ENCODE assay signal across 21 cellular contexts in the genomic region with DNA sequence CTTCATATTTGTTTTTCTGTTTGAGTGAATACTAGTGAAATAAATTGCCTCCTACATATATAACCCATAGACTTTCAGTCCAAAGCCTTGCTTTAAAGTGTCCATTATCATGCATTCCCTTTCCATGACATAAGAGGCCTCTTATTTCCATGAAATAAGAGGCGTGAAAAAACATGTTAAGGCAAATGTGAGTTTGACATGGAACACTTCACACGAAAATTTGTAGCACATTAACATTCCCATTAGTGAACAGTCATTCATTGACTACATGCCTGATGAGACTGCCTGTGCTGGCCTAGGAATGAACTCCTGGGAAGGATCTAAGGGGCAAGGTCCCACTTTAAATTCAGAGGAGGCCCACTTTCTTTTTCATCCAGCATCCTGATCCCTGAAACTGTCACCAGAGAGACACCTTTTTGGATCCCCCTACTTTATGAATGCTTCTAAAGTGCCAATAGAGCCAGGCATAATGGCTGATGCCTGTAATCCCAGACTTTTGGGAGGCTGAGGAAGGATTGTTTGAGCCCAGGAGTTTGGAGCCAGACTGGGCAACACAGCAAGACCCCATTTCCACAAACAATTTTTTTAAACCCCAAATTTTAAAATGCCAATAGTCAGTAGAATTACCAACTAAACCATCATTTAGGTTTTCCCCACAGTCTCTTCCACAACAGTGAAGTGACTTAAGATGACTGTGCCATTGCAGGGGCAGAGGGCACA. TPM values are rescaled to one million over a fixed set of nuclear protein-coding genes. Genes with fewer than 3 reads are reported as not detected.
DNase-seq lines count a peak whose midpoint lies in the region; ATAC-seq, FAIRE-seq and TF ChIP-seq lines count a peak whose summit lies in the region.
"Had no signal": no experiment of that assay in that cellular context is flagged by ENCODE, and none has a peak within 500 bp of the region (broad histone marks: within the 10 kb centered on the region; RNA-seq: fewer than 3 reads in every experiment).

No MANE protein-coding gene starts in this region.

- no peak overlapping the region for H3K4me3 Mint-ChIP-seq in type B pancreatic cell
- H3K4me3 Mint-ChIP-seq: CD4-positive, CD25-positive, alpha-beta regulatory T cell; IgD-negative memory B cell had no signal

- ATAC-seq in A549 = no peak
- ATAC-seq: HCT116, HepG2 had no signal

- FAIRE-seq in A549 (lab: Jason Lieb, UNC) = peak; percentile 23

- no peak for TF ChIP-seq EP300 in A549 (IDR thresholded peaks at IDR 0.05)

- WGBS in A549 (ENCODE audit: missing lambda C conversion rate) = 61% methylated on average over 2 of the region's 2 CpGs

- H3K4me1 Mint-ChIP-seq in type B pancreatic cell (ENCODE audit: unreplicated experiment) = no peaks in the 10 kb centered on the region
- H3K4me1 Mint-ChIP-seq: CD4-positive, CD25-positive, alpha-beta regulatory T cell; IgD-negative memory B cell had no signal

- no peak overlapping the region for H3K27ac Mint-ChIP-seq in type B pancreatic cell
- H3K27ac Mint-ChIP-seq: CD4-positive, CD25-positive, alpha-beta regulatory T cell had no signal

- H3K36me3 Mint-ChIP-seq in type B pancreatic cell = no peaks in the 10 kb centered on the region
- H3K36me3 Mint-ChIP-seq: CD4-positive, CD25-positive, alpha-beta regulatory T cell; IgD-negative memory B cell had no signal

- POLR2A ChIA-PET in A549 (lab: Yijun Ruan, JAX) = no interaction called here

- H3K36me3 ChIP-seq in SJCRH30 = no peaks in the 10 kb centered on the region
- H3K36me3 ChIP-seq: BE2C had no signal

- no peak for TF ChIP-seq CTCF in A549 (IDR thresholded peaks at IDR 0.05)
- no peak for TF ChIP-seq CTCF in epithelial cell of esophagus (IDR thresholded peaks at IDR 0.05; ENCODE audit: insufficient read depth, low read depth, low read length, missing control alignments)
- TF ChIP-seq CTCF in type B pancreatic cell (conservative IDR thresholded peaks at IDR 0.05) = no peak

- no peak overlapping the region for H3K27ac ChIP-seq in A549
- peak overlapping the region; percentile 70 for H3K27ac ChIP-seq in SJCRH30

- H3K9me3 ChIP-seq in A549 (no peaks in the 10 kb centered on the region), SJCRH30 (replicated peaks) (no peaks in the 10 kb centered on the region)
- H3K9me3 ChIP-seq: BE2C, Caco-2 had no signal

- H3K4me2 ChIP-seq in A549 = no peak overlapping the region

- DNase-seq in A549 (ENCODE audit: low read depth in 1 of 2, low spot score in 1 of 2) (no peak), SJCRH30 (peak in 1 of 2 experiments; percentile 33), epithelial cell of esophagus (ENCODE audit: low read depth) (peak; percentile 74), left kidney (ENCODE audit: low read depth, low spot score) (peak; percentile 40), hypothalamus (lab: John Stamatoyannopoulos, UW) (no peak), erythroblast (lab: John Stamatoyannopoulos, UW) (no peak), NCI-H1930 (lab: John Stamatoyannopoulos, UW) (no peak), type B pancreatic cell (ENCODE audit: extremely low spot score, unreplicated experiment) (no peak)
- DNase-seq: 8988T; BE2C; C1 segment of cervical spinal cord; Caco-2; CD4-positive, CD25-positive, alpha-beta regulatory T cell; DMS153; DMS79 treated with DMSO at 0.1 percent for 48 hours; GF-D8; GOT3; H7 had no signal

- no peaks in the 10 kb centered on the region for H3K27me3 ChIP-seq in SJCRH30
- H3K27me3 ChIP-seq: BE2C had no signal

- no peaks in the 10 kb centered on the region for H3K4me1 ChIP-seq in A549
- peaks cover 19% of the 10 kb centered on the region for H3K4me1 ChIP-seq in SJCRH30
- H3K4me1 ChIP-seq: BE2C had no signal

- H3K9me3 Mint-ChIP-seq in type B pancreatic cell = no peaks in the 10 kb centered on the region
- H3K9me3 Mint-ChIP-seq: CD4-positive, CD25-positive, alpha-beta regulatory T cell; IgD-negative memory B cell had no signal

- TF ChIP-seq RAD21 in A549 (conservative IDR thresholded peaks at IDR 0.05 in 1 of 2, IDR thresholded peaks at IDR 0.05 in 1 of 2) = no peak

- no peak for TF ChIP-seq POLR2A in A549 (IDR thresholded peaks at IDR 0.05; ENCODE audit: low read length)
- TF ChIP-seq POLR2A in erythroblast (IDR thresholded peaks at IDR 0.05; ENCODE audit: low read length) = no peak

- no peak overlapping the region for H3K4me3 ChIP-seq in A549
- no peak overlapping the region for H3K4me3 ChIP-seq in SJCRH30
- H3K4me3 ChIP-seq in epithelial cell of esophagus (ENCODE audit: low read length) = no peak overlapping the region

- CTCF ChIA-PET in A549 (lab: Yijun Ruan, JAX) = no interaction called here

- no peaks in the 10 kb centered on the region for H3K27me3 Mint-ChIP-seq in type B pancreatic cell
- H3K27me3 Mint-ChIP-seq: IgD-negative memory B cell had no signal

TF ChIP-seq in A549, 52 proteins besides CTCF, POLR2A, EP300 and RAD21:
- TF ChIP-seq, protein P1, sequence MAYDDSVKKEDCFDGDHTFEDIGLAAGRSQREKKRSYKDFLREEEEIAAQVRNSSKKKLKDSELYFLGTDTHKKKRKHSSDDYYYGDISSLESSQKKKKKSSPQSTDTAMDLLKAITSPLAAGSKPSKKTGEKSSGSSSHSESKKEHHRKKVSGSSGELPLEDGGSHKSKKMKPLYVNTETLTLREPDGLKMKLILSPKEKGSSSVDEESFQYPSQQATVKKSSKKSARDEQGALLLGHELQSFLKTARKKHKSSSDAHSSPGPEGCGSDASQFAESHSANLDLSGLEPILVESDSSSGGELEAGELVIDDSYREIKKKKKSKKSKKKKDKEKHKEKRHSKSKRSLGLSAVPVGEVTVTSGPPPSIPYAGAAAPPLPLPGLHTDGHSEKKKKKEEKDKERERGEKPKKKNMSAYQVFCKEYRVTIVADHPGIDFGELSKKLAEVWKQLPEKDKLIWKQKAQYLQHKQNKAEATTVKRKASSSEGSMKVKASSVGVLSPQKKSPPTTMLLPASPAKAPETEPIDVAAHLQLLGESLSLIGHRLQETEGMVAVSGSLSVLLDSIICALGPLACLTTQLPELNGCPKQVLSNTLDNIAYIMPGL (CRISPR knock-in tag; IDR thresholded peaks at IDR 0.05; ENCODE audit: borderline replicate concordance) = no peak
- TF ChIP-seq FOSB (CRISPR knock-in tag; IDR thresholded peaks at IDR 0.05) = no peak
- TF ChIP-seq, protein P2, sequence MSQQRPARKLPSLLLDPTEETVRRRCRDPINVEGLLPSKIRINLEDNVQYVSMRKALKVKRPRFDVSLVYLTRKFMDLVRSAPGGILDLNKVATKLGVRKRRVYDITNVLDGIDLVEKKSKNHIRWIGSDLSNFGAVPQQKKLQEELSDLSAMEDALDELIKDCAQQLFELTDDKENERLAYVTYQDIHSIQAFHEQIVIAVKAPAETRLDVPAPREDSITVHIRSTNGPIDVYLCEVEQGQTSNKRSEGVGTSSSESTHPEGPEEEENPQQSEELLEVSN (IDR thresholded peaks at IDR 0.05; ENCODE audit: borderline replicate concordance, low read depth) = no peak
- no peak for TF ChIP-seq HDAC2 (IDR thresholded peaks at IDR 0.05)
- no peak for TF ChIP-seq RARB (CRISPR knock-in tag; IDR thresholded peaks at IDR 0.05)
- no peak for TF ChIP-seq NR3C1 (IDR thresholded peaks at IDR 0.05)
- no peak for TF ChIP-seq KDM1A (IDR thresholded peaks at IDR 0.05; ENCODE audit: low read depth)
- TF ChIP-seq EHF (CRISPR knock-in tag; IDR thresholded peaks at IDR 0.05) = no peak

RNA-seq across cellular contexts. Expression of a gene that starts 6.7 kb away (rescaled TPM):
- polyA plus RNA-seq in A549 (2011; rRNA removed) (3.7 and 6.0 TPM in 2 replicates), A549 (2017; fragmentation: RNase III; extraction: RNeasy Plus Mini Kit Qiagen cat#74134 plus additional on column Dnase treatment) (9.6 to 12.9 TPM (median 12.3 TPM) in 3 replicates)
- polyA plus RNA-seq in A549 (2012; cell fraction: cytosol; rRNA removed) = 6.0 and 8.7 TPM in 2 replicates
- 3.6 and 6.2 TPM in 2 replicates for polyA plus RNA-seq in A549 (2012; cell fraction: nucleus; rRNA removed)
- polyA minus RNA-seq in A549 (2011; rRNA and poly(A)+ RNA removed) = 2.8 and 2.9 TPM in 2 replicates
- total RNA-seq in SJCRH30 (2014; rRNA removed; shearing (Covaris generic)) = 21.0 and 21.6 TPM in 2 replicates
- 13.9 and 14.2 TPM in 2 replicates for total RNA-seq in type B pancreatic cell (ENCODE audit: low replicate concordance)
- total RNA-seq: CD4-positive, CD25-positive, alpha-beta regulatory T cell; HepG2 had no signal
- polyA plus RNA-seq: CD4-positive, CD25-positive, alpha-beta regulatory T cell; IgD-negative memory B cell had no signal

RNA-seq across cellular contexts. Expression of a gene that starts 16.5 kb away (rescaled TPM):
- 45.6 and 72.6 TPM in 2 replicates for polyA plus RNA-seq in A549 (2011; rRNA removed)
- polyA plus RNA-seq in A549 (2012; cell fraction: cytosol; rRNA removed) = 122 and 163 TPM in 2 replicates
- polyA plus RNA-seq in A549 (2012; cell fraction: nucleus; rRNA removed) = 159 and 185 TPM in 2 replicates
- 109 to 123 TPM (median 109 TPM) in 3 replicates for polyA plus RNA-seq in A549 (2017; fragmentation: RNase III; extraction: RNeasy Plus Mini Kit Qiagen cat#74134 plus additional on column Dnase treatment)
- 34.6 and 46.3 TPM in 2 replicates for polyA minus RNA-seq in A549 (2011; rRNA and poly(A)+ RNA removed)
- total RNA-seq in SJCRH30 (2014; rRNA removed; shearing (Covaris generic)) = 79.1 and 82.5 TPM in 2 replicates
- 90.6 and 109 TPM in 2 replicates for total RNA-seq in type B pancreatic cell (ENCODE audit: low replicate concordance)

RNA-seq across cellular contexts. Expression of a gene that starts 24.9 kb away (rescaled TPM):
- not detected in 2 replicates for polyA plus RNA-seq in A549 (2011; rRNA removed)
- polyA plus RNA-seq in A549 (2012; cell fraction: cytosol; rRNA removed) = 0.04 and 0.07 TPM in 2 replicates
- 0.07 TPM in 1 of 2 replicates, not detected in the other for polyA plus RNA-seq in A549 (2012; cell fraction: nucleus; rRNA removed)
- polyA plus RNA-seq in A549 (2017; fragmentation: RNase III; extraction: RNeasy Plus Mini Kit Qiagen cat#74134 plus additional on column Dnase treatment) = 0.14 to 0.26 TPM (median 0.26 TPM) in 3 replicates
- not detected in 2 replicates for polyA minus RNA-seq in A549 (2011; rRNA and poly(A)+ RNA removed)
- total RNA-seq in SJCRH30 (2014; rRNA removed; shearing (Covaris generic)) = not detected in 2 replicates
- total RNA-seq in type B pancreatic cell (ENCODE audit: low replicate concordance) = 0.64 and 0.65 TPM in 2 replicates
- total RNA-seq: CD4-positive, CD25-positive, alpha-beta regulatory T cell; HepG2 had no signal
- polyA plus RNA-seq: CD4-positive, CD25-positive, alpha-beta regulatory T cell; HepG2; IgD-negative memory B cell had no signal

RNA-seq across cellular contexts. Expression of a gene that starts 36.2 kb away (rescaled TPM):
- polyA plus RNA-seq in A549 (2011; rRNA removed) (74.8 and 142 TPM in 2 replicates), A549 (2017; fragmentation: RNase III; extraction: RNeasy Plus Mini Kit Qiagen cat#74134 plus additional on column Dnase treatment) (130 to 138 TPM (median 137 TPM) in 3 replicates)
- 162 and 195 TPM in 2 replicates for polyA plus RNA-seq in A549 (2012; cell fraction: cytosol; rRNA removed)
- polyA plus RNA-seq in A549 (2012; cell fraction: nucleus; rRNA removed) = 111 and 124 TPM in 2 replicates
- 43.0 and 46.1 TPM in 2 replicates for polyA minus RNA-seq in A549 (2011; rRNA and poly(A)+ RNA removed)
- 18.8 TPM in 2 replicates for total RNA-seq in SJCRH30 (2014; rRNA removed; shearing (Covaris generic))
- 48.7 and 54.5 TPM in 2 replicates for total RNA-seq in type B pancreatic cell (ENCODE audit: low replicate concordance)
- total RNA-seq: HepG2 had no signal
- polyA plus RNA-seq: HepG2 had no signal

Comparison
In these comparisons a context has a peak if more than half of its experiments do, and no peak if none do; other contexts are left out.
1. DNase-seq: peak in epithelial cell of esophagus (single experiment) and left kidney (single experiment); none in A549 (0 of 2), hypothalamus (0 of 51), erythroblast (0 of 2), NCI-H1930 (0 of 2) and type B pancreatic cell (single experiment).